ENCODE assay signal across 14 cellular contexts in genomic region chr6:36605102-36605501, GRCh38. TPM values are rescaled to one million over a fixed set of nuclear protein-coding genes. Genes with fewer than 3 reads are reported as not detected.
A peak's percentile ranks its signal among the peaks of the same experiment; 100 is the strongest.
DNase-seq lines count a peak whose midpoint lies in the region; ATAC-seq and TF ChIP-seq lines count a peak whose summit lies in the region.
"Had no signal": no experiment of that assay in that cellular context is flagged by ENCODE, and none has a peak within 500 bp of the region (broad histone marks: within the 10 kb centered on the region; RNA-seq: fewer than 3 reads in every experiment).

No MANE protein-coding gene starts in this region.

- no peak for ATAC-seq in activated CD8-positive, alpha-beta T cell treated with anti-CD3 and anti-CD28 coated beads, Interleukin-2, amount 10 ng/mL, durations not matched to agents 7 days and 5 days
- ATAC-seq in memory B cell (ENCODE audit: low read depth) (no peak), esophagus mucosa (no peak)
- ATAC-seq: lower lobe of right lung had no signal

- no peaks in the 10 kb centered on the region for H3K27me3 Mint-ChIP-seq in activated naive CD4-positive, alpha-beta T cell treated with anti-CD3 and anti-CD28 coated beads, Interleukin-2, amount 10 ng/mL, durations not matched to agents 7 days and 5 days
- H3K27me3 Mint-ChIP-seq in activated CD8-positive, alpha-beta T cell treated with anti-CD3 and anti-CD28 coated beads, Interleukin-2, amount 10 ng/mL, durations not matched to agents 7 days and 5 days (ENCODE audit: low read depth), result no peaks in the 10 kb centered on the region
- no peaks in the 10 kb centered on the region for H3K27me3 Mint-ChIP-seq in memory B cell
- no peaks in the 10 kb centered on the region for H3K27me3 Mint-ChIP-seq in type B pancreatic cell

- CTCF ChIA-PET in activated naive CD4-positive, alpha-beta T cell treated with anti-CD3 and anti-CD28 coated beads, Interleukin-2, amount 10 ng/mL, durations not matched to agents 7 days and 5 days (lab: Charles Lee), result interaction anchor here (0.9 kb wide), 1 partner anchor 10 kb away, joined by 3 read pairs; no protein-coding TSS in a partner anchor
- CTCF ChIA-PET in activated CD8-positive, alpha-beta T cell treated with anti-CD3 and anti-CD28 coated beads, Interleukin-2, amount 10 ng/mL, durations not matched to agents 7 days and 5 days (lab: Charles Lee), result interaction anchor here (1.0 kb wide), 1 partner anchor 10 kb away, joined by 4 read pairs; no protein-coding TSS in a partner anchor

- peak overlapping the region; percentile 58 for H3K27ac Mint-ChIP-seq in activated naive CD4-positive, alpha-beta T cell treated with anti-CD3 and anti-CD28 coated beads, Interleukin-2, amount 10 ng/mL, durations not matched to agents 7 days and 5 days
- H3K27ac Mint-ChIP-seq in activated CD8-positive, alpha-beta T cell treated with anti-CD3 and anti-CD28 coated beads, Interleukin-2, amount 10 ng/mL, durations not matched to agents 7 days and 5 days, result peak overlapping the region; percentile 34
- H3K27ac Mint-ChIP-seq in memory B cell, result peak overlapping the region; percentile 75
- peak overlapping the region; percentile 77 for H3K27ac Mint-ChIP-seq in type B pancreatic cell

- H3K4me1 Mint-ChIP-seq in activated naive CD4-positive, alpha-beta T cell treated with anti-CD3 and anti-CD28 coated beads, Interleukin-2, amount 10 ng/mL, durations not matched to agents 7 days and 5 days, result peaks cover 77% of the 10 kb centered on the region
- peaks cover 67% of the 10 kb centered on the region for H3K4me1 Mint-ChIP-seq in activated CD8-positive, alpha-beta T cell treated with anti-CD3 and anti-CD28 coated beads, Interleukin-2, amount 10 ng/mL, durations not matched to agents 7 days and 5 days (ENCODE audit: low read depth)
- peaks cover 35% of the 10 kb centered on the region for H3K4me1 Mint-ChIP-seq in memory B cell
- peaks cover 54% of the 10 kb centered on the region for H3K4me1 Mint-ChIP-seq in type B pancreatic cell (ENCODE audit: unreplicated experiment)

- H3K4me3 Mint-ChIP-seq in activated naive CD4-positive, alpha-beta T cell treated with anti-CD3 and anti-CD28 coated beads, Interleukin-2, amount 10 ng/mL, durations not matched to agents 7 days and 5 days, result no peak overlapping the region
- H3K4me3 Mint-ChIP-seq in activated CD8-positive, alpha-beta T cell treated with anti-CD3 and anti-CD28 coated beads, Interleukin-2, amount 10 ng/mL, durations not matched to agents 7 days and 5 days, result no peak overlapping the region
- H3K4me3 Mint-ChIP-seq in memory B cell (peak overlapping the region; percentile 34), type B pancreatic cell (peak overlapping the region; percentile 18)

- in situ Hi-C loops in GM13977 (cut with MboI; ENCODE audit: low pct_unique_long_range_greater_than_20kb, low sequenced_read_pairs, unreplicated experiment), result no loop called here

- no peak for TF ChIP-seq CTCF in type B pancreatic cell (conservative IDR thresholded peaks at IDR 0.05)
- no peak for TF ChIP-seq CTCF in GM13977 (IDR thresholded peaks at IDR 0.05; ENCODE audit: extremely low read depth, insufficient read depth, missing control alignments)

- DNase-seq in activated naive CD4-positive, alpha-beta T cell treated with anti-CD3 and anti-CD28 coated beads, Interleukin-2, amount 10 ng/mL, durations not matched to agents 7 days and 5 days, result no peak
- DNase-seq in activated naive CD4-positive, alpha-beta T cell (lab: John Stamatoyannopoulos, UW), result no peak
- DNase-seq in activated CD8-positive, alpha-beta T cell treated with anti-CD3 and anti-CD28 coated beads, Interleukin-2, amount 10 ng/mL, durations not matched to agents 7 days and 5 days, result no peak
- DNase-seq in memory B cell (ENCODE audit: low spot score in 2 of 2) (no peak), type B pancreatic cell (ENCODE audit: extremely low spot score, unreplicated experiment) (no peak), NOMO-1 treated with DMSO at 0.1 percent for 48 hours (lab: John Stamatoyannopoulos, UW; ENCODE audit: unreplicated experiment) (no peak), GM13977 (ENCODE audit: low spot score) (no peak)
- DNase-seq: activated gamma-delta T cell, AML-193, lower lobe of right lung, NCI-H2107, SIG-M5, WERI-Rb-1 had no signal

- H3K9me3 Mint-ChIP-seq in activated naive CD4-positive, alpha-beta T cell treated with anti-CD3 and anti-CD28 coated beads, Interleukin-2, amount 10 ng/mL, durations not matched to agents 7 days and 5 days, result no peaks in the 10 kb centered on the region
- no peaks in the 10 kb centered on the region for H3K9me3 Mint-ChIP-seq in activated CD8-positive, alpha-beta T cell treated with anti-CD3 and anti-CD28 coated beads, Interleukin-2, amount 10 ng/mL, durations not matched to agents 7 days and 5 days (ENCODE audit: insufficient read depth)
- H3K9me3 Mint-ChIP-seq in memory B cell, result no peaks in the 10 kb centered on the region
- H3K9me3 Mint-ChIP-seq in type B pancreatic cell, result no peaks in the 10 kb centered on the region

- peaks cover 85% of the 10 kb centered on the region for H3K36me3 Mint-ChIP-seq in activated naive CD4-positive, alpha-beta T cell treated with anti-CD3 and anti-CD28 coated beads, Interleukin-2, amount 10 ng/mL, durations not matched to agents 7 days and 5 days
- peaks cover 95% of the 10 kb centered on the region for H3K36me3 Mint-ChIP-seq in activated CD8-positive, alpha-beta T cell treated with anti-CD3 and anti-CD28 coated beads, Interleukin-2, amount 10 ng/mL, durations not matched to agents 7 days and 5 days (ENCODE audit: low read depth)
- H3K36me3 Mint-ChIP-seq in memory B cell, result peaks cover 35% of the 10 kb centered on the region
- H3K36me3 Mint-ChIP-seq in type B pancreatic cell, result peaks cover 68% of the 10 kb centered on the region

- POLR2A ChIA-PET in activated CD8-positive, alpha-beta T cell treated with anti-CD3 and anti-CD28 coated beads, Interleukin-2, amount 10 ng/mL, durations not matched to agents 7 days and 5 days (lab: Charles Lee), result interaction anchor here (0.6 to 1.7 kb wide), 3 partner anchors 13 to 596 kb away, joined by 3 read pairs; no protein-coding TSS in a partner anchor

RNA-seq across cellular contexts. Expression of gene SRSF3, which starts 10.9 kb away (rescaled TPM):
- 100 to 1,000 TPM; 482 to 509 TPM for total RNA-seq in activated CD8-positive, alpha-beta T cell treated with anti-CD3 and anti-CD28 coated beads, Interleukin-2, amount 10 ng/mL, durations not matched to agents 7 days and 5 days
- total RNA-seq in type B pancreatic cell (ENCODE audit: low replicate concordance) (361 and 455 TPM in 2 replicates), esophagus mucosa (216 TPM)

RNA-seq across cellular contexts. Expression of gene STK38, which starts 57.8 kb away (rescaled TPM):
- 10 to 100 TPM; 53.5 to 54.4 TPM for total RNA-seq in activated CD8-positive, alpha-beta T cell treated with anti-CD3 and anti-CD28 coated beads, Interleukin-2, amount 10 ng/mL, durations not matched to agents 7 days and 5 days
- total RNA-seq in type B pancreatic cell (ENCODE audit: low replicate concordance), result 50.1 and 64.9 TPM in 2 replicates
- total RNA-seq in esophagus mucosa, result 26.1 TPM

Comparison
In these comparisons a context has a peak if more than half of its experiments do, and no peak if none do; other contexts are left out.
1. H3K4me3 Mint-ChIP-seq: peak in memory B cell (single experiment) and type B pancreatic cell (single experiment); none in activated naive CD4-positive, alpha-beta T cell treated with anti-CD3 and anti-CD28 coated beads, Interleukin-2, amount 10 ng/mL, durations not matched to agents 7 days and 5 days (single experiment) and activated CD8-positive, alpha-beta T cell treated with anti-CD3 and anti-CD28 coated beads, Interleukin-2, amount 10 ng/mL, durations not matched to agents 7 days and 5 days (single experiment).
2. Peak in every context shown above with its lines, with median percentiles within 50 percentile points of each other: H3K27ac Mint-ChIP-seq.